16 cellular contexts compared by ENCODE assay signal in genomic region chr2:235146206-235146605, GRCh38.
"Had no signal": no experiment of that assay in that cellular context is flagged by ENCODE, and none has a peak within 500 bp of the region (broad histone marks: within the 10 kb centered on the region; RNA-seq: fewer than 3 reads in every experiment).

No MANE protein-coding gene starts in this region.

- H3K9me3 ChIP-seq: SJSA1 had no signal

- H3K4me3 ChIP-seq: SJSA1 had no signal

- H3K36me3 ChIP-seq: SJSA1 had no signal

- DNase-seq: KBM-7, NCI-H1092 treated with DMSO at 0.1 percent for 48 hours, NCI-H1436 treated with DMSO at 0.1 percent for 48 hours, NCI-H1694, NCI-H187 treated with DMSO at 0.1 percent for 48 hours, NCI-H2029 treated with DMSO at 0.1 percent for 48 hours, NCI-H2171 treated with DMSO at 0.1 percent for 48 hours, NCI-H345, NCI-H446 treated with DMSO at 0.1 percent for 48 hours, NCI-H510A treated with DMSO at 0.1 percent for 48 hours, NCI-H526, Right ventricle myocardium superior, RPMI8226, SIG-M5 had no signal

- FAIRE-seq: RCC 7860 had no signal

- H3K27ac ChIP-seq: SJSA1 had no signal

- H3K27me3 ChIP-seq: SJSA1 had no signal
